30 cellular contexts compared by ENCODE assay signal in the genomic region with DNA sequence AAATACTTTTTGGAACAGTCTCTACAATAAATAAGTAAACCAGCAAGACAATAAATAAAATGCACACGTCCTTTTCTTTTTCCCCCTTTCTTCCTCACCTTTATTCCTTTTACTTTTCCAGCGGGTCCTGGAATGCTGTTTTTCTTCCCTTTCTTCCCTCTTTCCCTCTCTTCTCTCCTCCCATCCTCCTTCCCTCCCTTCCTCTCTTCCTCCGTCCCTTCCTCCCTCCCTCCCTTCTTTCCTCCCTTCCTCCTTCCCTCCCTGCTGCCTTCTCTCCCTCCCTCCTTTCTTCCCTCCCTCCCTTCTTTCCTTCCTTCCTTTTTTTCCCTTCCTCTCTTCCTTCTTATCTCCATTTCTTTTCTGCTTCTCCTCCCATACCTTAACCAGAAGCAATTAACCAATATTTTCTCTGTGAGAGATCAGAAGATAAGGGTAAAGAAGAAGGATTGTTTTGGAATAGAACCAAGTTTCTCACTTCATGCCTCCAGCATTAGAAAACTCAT. TPM values are rescaled to one million over a fixed set of nuclear protein-coding genes. Genes with fewer than 3 reads are reported as not detected.
DNase-seq lines count a peak whose midpoint lies in the region; TF ChIP-seq lines count a peak whose summit lies in the region.
"Had no signal": no experiment of that assay in that cellular context is flagged by ENCODE, and none has a peak within 500 bp of the region (broad histone marks: within the 10 kb centered on the region; RNA-seq: fewer than 3 reads in every experiment).

No MANE protein-coding gene starts in this region.

- H3K4me3 ChIP-seq in PC-9 (no peak overlapping the region), hepatocyte (no peak overlapping the region), stomach (peak overlapping the region in 1 of 4 donors; percentile 3), SJCRH30 (no peak overlapping the region)
- H3K4me3 ChIP-seq: GM23338, neural progenitor cell, spleen, thyroid gland had no signal

- WGBS in hepatocyte (ENCODE audit: low lambda C conversion rate, missing lambda C conversion rate): 90% methylated on average over 2 of the region's 3 CpGs
- 23 to 52% (median 35%) methylated on average over 3 of the region's 3 CpGs for WGBS in stomach, 5 donors

- TF ChIP-seq EP300 in stomach (IDR thresholded peaks at IDR 0.05): no peak

- peak overlapping the region; percentile 71 for H3K4me2 ChIP-seq in PC-9
- H3K4me2 ChIP-seq in hepatocyte: peak overlapping the region; percentile 59
- H3K4me2 ChIP-seq: GM23338, neural progenitor cell, SK-N-SH had no signal

- POLR2A ChIA-PET in PC-9 (lab: Charles Lee; ENCODE audit: unreplicated experiment): no interaction called here

- H3K27me3 ChIP-seq in PC-9 (ENCODE audit: insufficient read depth, low read depth) (no peaks in the 10 kb centered on the region), hepatocyte (no peaks in the 10 kb centered on the region), stomach (no peaks in the 10 kb centered on the region), SJCRH30 (0 out of 2 replicates have a peak, but pooled peaks cover 7% of the 10 kb centered on the region)
- H3K27me3 ChIP-seq: neural progenitor cell, spleen, thyroid gland had no signal

- H3K79me2 ChIP-seq in PC-9 (ENCODE audit: low read depth) (peaks cover 13% of the 10 kb centered on the region), hepatocyte (peaks cover 23% of the 10 kb centered on the region)

- peaks cover 74% of the 10 kb centered on the region for H3K4me1 ChIP-seq in PC-9 (replicated peaks; ENCODE audit: insufficient read depth)
- H3K4me1 ChIP-seq in hepatocyte (ENCODE audit: insufficient read depth): peaks cover 57% of the 10 kb centered on the region
- peaks cover 40 to 67% (median 53%) of the 10 kb centered on the region in 4 donors for H3K4me1 ChIP-seq in stomach
- peaks cover 6% of the 10 kb centered on the region; the same call in 1 of the 2 replicates for H3K4me1 ChIP-seq in SJCRH30
- H3K4me1 ChIP-seq: neural progenitor cell had no signal

- TF ChIP-seq CTCF in PC-9 (conservative IDR thresholded peaks at IDR 0.05) (no peak), hepatocyte (IDR thresholded peaks at IDR 0.05; ENCODE audit: poor library complexity) (no peak), stomach (IDR thresholded peaks at IDR 0.05) (no peak)

- H3K36me3 ChIP-seq in PC-9 (ENCODE audit: low read depth): no peaks in the 10 kb centered on the region
- no peaks in the 10 kb centered on the region for H3K36me3 ChIP-seq in hepatocyte (replicated peaks; ENCODE audit: insufficient read depth, low read depth)
- peaks cover 0 to 1% (median 0%) of the 10 kb centered on the region in 4 donors for H3K36me3 ChIP-seq in stomach
- no peaks in the 10 kb centered on the region for H3K36me3 ChIP-seq in SJCRH30
- H3K36me3 ChIP-seq: neural progenitor cell, thyroid gland had no signal

- peaks cover 68% of the 10 kb centered on the region for H3F3A ChIP-seq in PC-9 (ENCODE audit: insufficient read depth, low read depth)

- H4K20me1 ChIP-seq in PC-9 (ENCODE audit: insufficient read depth): no peaks in the 10 kb centered on the region
- H4K20me1 ChIP-seq in hepatocyte (ENCODE audit: insufficient read depth, poor library complexity, severe bottlenecking): no peaks in the 10 kb centered on the region

- in situ Hi-C loops in Caki2 (cut with HindIII; ENCODE audit: low pct_unique_long_range_greater_than_20kb, low sequenced_read_pairs): no loop called here

- CTCF ChIA-PET in PC-9 (lab: Charles Lee): no interaction called here

- H3K9me3 ChIP-seq in PC-9 (ENCODE audit: insufficient read depth, low read depth) (no peaks in the 10 kb centered on the region), hepatocyte (ENCODE audit: low read depth) (no peaks in the 10 kb centered on the region), stomach (no peaks in the 10 kb centered on the region), SJCRH30 (replicated peaks) (no peaks in the 10 kb centered on the region)
- H3K9me3 ChIP-seq: SK-N-SH, spleen, thyroid gland had no signal

- TF ChIP-seq POLR2A in stomach (IDR thresholded peaks at IDR 0.05): no peak

- H3K27ac ChIP-seq in PC-9: no peak overlapping the region
- H3K27ac ChIP-seq in hepatocyte: peak overlapping the region; percentile 95
- peak overlapping the region; percentile 81 to 92 (median 87) for H3K27ac ChIP-seq in stomach
- H3K27ac ChIP-seq in SJCRH30: no peak overlapping the region
- H3K27ac ChIP-seq: C4-2B, neural progenitor cell, thyroid gland had no signal

- intact Hi-C loops in PC-9 (cut with micrococcal nuclease; ENCODE audit: unreplicated experiment) (loop anchor here (5.0 kb wide), 1 partner anchor 57 kb away; the partner anchor contains the start of gene RPUSD3), stomach (cut with DNase I; ENCODE audit: low total_unique reads) (no loop called here)

- no peaks in the 10 kb centered on the region for H3K9me2 ChIP-seq in PC-9 (ENCODE audit: insufficient read depth)
- no peaks in the 10 kb centered on the region for H3K9me2 ChIP-seq in hepatocyte (replicated peaks; ENCODE audit: insufficient read depth)
- H3K9me2 ChIP-seq: SK-N-SH had no signal

- DNase-seq in Caki2 (ENCODE audit: low read depth): peak; percentile 21
- DNase-seq in PC-9: no peak
- no peak for DNase-seq in hepatocyte (ENCODE audit: low spot score)
- DNase-seq in stomach: no peak
- no peak for DNase-seq in NCI-H82 treated with DMSO at 0.1 percent for 48 hours (lab: John Stamatoyannopoulos, UW; ENCODE audit: unreplicated experiment)
- DNase-seq in NCI-H146 (lab: John Stamatoyannopoulos, UW): no peak
- DNase-seq in SJCRH30: no peak
- DNase-seq: activated CD4-positive, alpha-beta T cell treated with anti-CD3 and anti-CD28 coated beads, Interleukin-2, amount 50 U/mL, for 48 hours; activated naive CD4-positive, alpha-beta T cell treated with Interleukin-2 at 50 U/mL for 16 hours; activated T-cell treated with anti-CD3 and anti-CD28 coated beads, Interleukin-2, amount 50 U/mL, for 72 hours; COR-L47; DMS79; effector CD8-positive, alpha-beta T cell; immature natural killer cell; mammary epithelial cell; NCI-H2029; NCI-H524 treated with DMSO at 0.1 percent for 48 hours; OCI-M1; right cardiac atrium; SK-N-SH; stimulated activated CD4-positive, alpha-beta T cell treated with anti-CD3 and anti-CD28 coated beads, Interleukin-2, amount 100 ng/mL, for 24 hours; stimulated activated naive CD8-positive, alpha-beta T cell treated with anti-CD3 and anti-CD28 coated beads, Interleukin-15, Interleukin-2, amounts not matched to agents 100 U/mL and 50 U/mL, for 24 hours; thyroid gland had no signal

- no TSS peak for BruUV-seq in PC-9 (replicated peaks; lab: Mats Ljungman, UMichigan)

- H2AFZ ChIP-seq in PC-9: no peak overlapping the region
- H2AFZ ChIP-seq in hepatocyte: no peak overlapping the region
- H2AFZ ChIP-seq: GM23338, neural progenitor cell had no signal

RNA-seq across cellular contexts. Expression of gene IL17RE, which starts 3.3 kb away (rescaled TPM):
- not detected in 2 replicates for total RNA-seq in Caki2 (2014; rRNA removed; shearing (Covaris generic); ENCODE audit: low replicate concordance)
- total RNA-seq in PC-9 (2021): 22.7 and 23.8 TPM in 2 replicates
- total RNA-seq in hepatocyte: 9.1 and 10.2 TPM in 2 replicates
- polyA plus RNA-seq in hepatocyte: 6.3 and 6.8 TPM in 2 replicates
- 100 to 1,000 TPM in 2 of 5 donors, 10 to 100 TPM in 3; 11.4 to 301 (median 60.1) TPM for total RNA-seq in stomach
- 10 to 100 TPM; 10.3 to 22.0 (median 13.0) TPM for polyA plus RNA-seq in stomach
- total RNA-seq in SJCRH30 (2014; rRNA removed; shearing (Covaris generic)): 0.05 and 0.12 TPM in 2 replicates

RNA-seq across cellular contexts. Expression of gene JAGN1, which starts 8.9 kb away (rescaled TPM):
- 19.7 and 36.5 TPM in 2 replicates for total RNA-seq in Caki2 (2014; rRNA removed; shearing (Covaris generic); ENCODE audit: low replicate concordance)
- total RNA-seq in PC-9 (2021): 46.7 and 52.4 TPM in 2 replicates
- total RNA-seq in hepatocyte: 61.4 and 73.8 TPM in 2 replicates
- 70.2 and 83.5 TPM in 2 replicates for polyA plus RNA-seq in hepatocyte
- 10 to 100 TPM in 3 of 5 donors, 1 to 10 TPM in 1, not detected in 1; 9.4 to 28.4 (median 20.7) TPM for total RNA-seq in stomach
- polyA plus RNA-seq in stomach: 10 to 100 TPM; 26.5 to 56.6 (median 37.7) TPM
- total RNA-seq in SJCRH30 (2014; rRNA removed; shearing (Covaris generic)): 40.3 and 41.0 TPM in 2 replicates

RNA-seq across cellular contexts. Expression of gene IL17RC, which starts 17.6 kb away (rescaled TPM):
- total RNA-seq in Caki2 (2014; rRNA removed; shearing (Covaris generic); ENCODE audit: low replicate concordance): 24.5 and 51.8 TPM in 2 replicates
- 45.0 and 54.6 TPM in 2 replicates for total RNA-seq in PC-9 (2021)
- 27.3 and 39.4 TPM in 2 replicates for total RNA-seq in hepatocyte
- 47.8 and 48.5 TPM in 2 replicates for polyA plus RNA-seq in hepatocyte
- 100 to 1,000 TPM in 3 of 5 donors, 10 to 100 TPM in 2; 20.1 to 284 (median 111) TPM for total RNA-seq in stomach
- 10 to 100 TPM; 24.2 to 40.6 (median 25.5) TPM for polyA plus RNA-seq in stomach
- total RNA-seq in SJCRH30 (2014; rRNA removed; shearing (Covaris generic)): 4.0 and 6.8 TPM in 2 replicates

RNA-seq across cellular contexts. Expression of gene CIDEC, which starts 19.3 kb away (rescaled TPM):
- not detected in 2 replicates for total RNA-seq in Caki2 (2014; rRNA removed; shearing (Covaris generic); ENCODE audit: low replicate concordance)
- total RNA-seq in PC-9 (2021) (0.37 TPM in 1 of 2 replicates, not detected in the other), hepatocyte (16.6 and 20.4 TPM in 2 replicates), stomach (1 to 10 TPM in 3 of 5 donors, not detected in 2; 1.5 to 3.3 (median 2.3) TPM)
- polyA plus RNA-seq in hepatocyte (28.7 and 37.3 TPM in 2 replicates), stomach (10 to 100 TPM in 1 of 3 donors, 1 to 10 TPM in 1, under 1 TPM in 1; 0.63 to 21.4 (median 1.7) TPM)
- total RNA-seq in SJCRH30 (2014; rRNA removed; shearing (Covaris generic)): not detected in 2 replicates
- total RNA-seq: bronchial epithelial cell, glomerular endothelial cell, GM23338, M059J, spleen had no signal
- polyA plus RNA-seq: GM23338, immature natural killer cell, SK-N-SH had no signal

RNA-seq across cellular contexts. Expression of gene CRELD1, which starts 34.3 kb away (rescaled TPM):
- total RNA-seq in Caki2 (2014; rRNA removed; shearing (Covaris generic); ENCODE audit: low replicate concordance): 12.7 and 22.6 TPM in 2 replicates
- 30.7 TPM in 2 replicates for total RNA-seq in PC-9 (2021)
- total RNA-seq in hepatocyte: 40.5 and 43.9 TPM in 2 replicates
- polyA plus RNA-seq in hepatocyte: 82.9 and 83.6 TPM in 2 replicates
- 10 to 100 TPM in 4 of 5 donors, 1 to 10 TPM in 1; 6.2 to 71.5 (median 23.9) TPM for total RNA-seq in stomach
- 10 to 100 TPM in 2 of 3 donors, 1 to 10 TPM in 1; 7.5 to 52.3 (median 21.6) TPM for polyA plus RNA-seq in stomach
- 8.1 and 8.3 TPM in 2 replicates for total RNA-seq in SJCRH30 (2014; rRNA removed; shearing (Covaris generic))

Comparison
In these comparisons a context has a peak if more than half of its experiments do, and no peak if none do; other contexts are left out.
1. H3K27ac ChIP-seq: peak in hepatocyte (single experiment) and stomach (5 of 5); none in PC-9 (single experiment) and SJCRH30 (single experiment).